In genomic region chr1:185049670-185050069, GRCh38 we compare ENCODE assay signal across 2 cellular contexts.
TF ChIP-seq lines count a peak whose summit lies in the region.

No MANE protein-coding gene starts in this region.

TF ChIP-seq in GM23338, 12 proteins besides CTCF, POLR2A, EP300 and RAD21:
- no peak for TF ChIP-seq JUNB (IDR thresholded peaks at IDR 0.05; ENCODE audit: unreplicated experiment)
- no peak for TF ChIP-seq POLR2AphosphoS5 (IDR thresholded peaks at IDR 0.05; ENCODE audit: low read depth)
- no peak for TF ChIP-seq ZNF462 (CRISPR knock-in tag; IDR thresholded peaks at IDR 0.05)
- no peak for TF ChIP-seq EZH2 (IDR thresholded peaks at IDR 0.05; ENCODE audit: low read depth, unreplicated experiment)
TF ChIP-seq in GM23338: peak in this region for 0.

TF ChIP-seq in H1, 55 proteins besides CTCF, POLR2A, EP300 and RAD21:
- TF ChIP-seq USF2 (IDR thresholded peaks at IDR 0.05; ENCODE audit: low read length) (no peak), SP1 (IDR thresholded peaks at IDR 0.05; ENCODE audit: low read depth, low read length) (peak; percentile 43; the same call in 1 of the 2 replicates)
